Comparison of ENCODE assay signal across 9 cellular contexts in genomic region chr4:40749717-40750460, GRCh38. TPM values are rescaled to one million over a fixed set of nuclear protein-coding genes. Genes with fewer than 3 reads are reported as not detected.
A peak's percentile ranks its signal among the peaks of the same experiment; 100 is the strongest.
DNase-seq lines count a peak whose midpoint lies in the region.
"Had no signal": no experiment of that assay in that cellular context is flagged by ENCODE, and none has a peak within 500 bp of the region (broad histone marks: within the 10 kb centered on the region; RNA-seq: fewer than 3 reads in every experiment).

Gene NSUN7, plus strand, starts transcription at chr4:40749955. Its CDS starts 739 bp downstream, at chr4:40750694.

- peak within 1 kb of the TSS; percentile 72 for H3K4me2 ChIP-seq in GM23248 (ENCODE audit: unreplicated experiment)
- H3K4me2 ChIP-seq: KMS-11 had no signal

- H3K4me3 ChIP-seq in GM23248 (peak within 1 kb of the TSS; percentile 64), adipocyte (ENCODE audit: low read length) (peak within 1 kb of the TSS; percentile 76), iPS-18c (ENCODE audit: insufficient read depth, low read depth, low read length) (peak within 1 kb of the TSS; percentile 80), skeletal muscle cell (ENCODE audit: low read depth, low read length) (peak within 1 kb of the TSS; percentile 43)

- H3K9me3 ChIP-seq in GM23248 (ENCODE audit: low read depth) (no peaks in the 10 kb centered on the region), adipocyte (ENCODE audit: control insufficient read depth, low read length) (no peaks in the 10 kb centered on the region), iPS-18c (ENCODE audit: control insufficient read depth, insufficient read depth, low read length) (no peaks in the 10 kb centered on the region)

- peak within 1 kb of the TSS; percentile 82 for H2AFZ ChIP-seq in GM23248

- no peak within 1 kb of the TSS for H3K27ac ChIP-seq in GM23248
- H3K27ac ChIP-seq: KMS-11 had no signal

- no peaks in the 10 kb centered on the region for H3K36me3 ChIP-seq in GM23248 (ENCODE audit: low read depth)
- no peaks in the 10 kb centered on the region for H3K36me3 ChIP-seq in adipocyte (ENCODE audit: control insufficient read depth, insufficient read depth, low read length, severe bottlenecking)

- H3F3A ChIP-seq in GM23248 (ENCODE audit: insufficient read depth) = no peaks in the 10 kb centered on the region

- H4K20me1 ChIP-seq in GM23248 (ENCODE audit: insufficient read depth) = no peaks in the 10 kb centered on the region

- H3K4me1 ChIP-seq in GM23248 (ENCODE audit: insufficient read depth) = no peaks in the 10 kb centered on the region
- H3K4me1 ChIP-seq in adipocyte (ENCODE audit: control insufficient read depth, insufficient read depth, low read length) = peaks cover 11% of the 10 kb centered on the region

- no peaks in the 10 kb centered on the region for H3K79me2 ChIP-seq in GM23248 (ENCODE audit: insufficient read depth)

- in situ Hi-C loops in GM23248 (cut with MboI) = loop anchor here (25.0 kb wide), 1 partner anchor 113 kb away; the partner anchor contains the start of gene RBM47

- 2 to 4% methylated on average over 63 to 67 of the region's 75 CpGs for WGBS in GM23248 (ENCODE audit: low coverage in 1 of 2, low lambda C conversion rate in 2 of 2, missing lambda C conversion rate in 2 of 2), 2 experiments

- H3K27me3 ChIP-seq in GM23248 (replicated peaks; ENCODE audit: insufficient read depth) (peaks cover 31% of the 10 kb centered on the region), adipocyte (replicated peaks; ENCODE audit: control insufficient read depth, insufficient read depth, low read length) (peaks cover 29% of the 10 kb centered on the region)

- DNase-seq in D341Med (ENCODE audit: low spot score) (peak; percentile 87), GM23248 (peak; percentile 38), NCI-H2227 treated with DMSO at 0.1 percent for 48 hours (lab: John Stamatoyannopoulos, UW) (peak; percentile 55), adipocyte (ENCODE audit: low read depth) (peak; percentile 49), skeletal muscle cell (ENCODE audit: low read depth) (no peak), KG1 (lab: John Stamatoyannopoulos, UW) (no peak), MV-4-11 (lab: John Stamatoyannopoulos, UW) (no peak)

- no peaks in the 10 kb centered on the region for H3K9me2 ChIP-seq in GM23248 (ENCODE audit: insufficient read depth)

- H3K9ac ChIP-seq in GM23248 (peak within 1 kb of the TSS; percentile 20; the same call in 1 of the 2 replicates), adipocyte (ENCODE audit: low read length) (peak within 1 kb of the TSS; percentile 26)
- H3K9ac ChIP-seq: KMS-11 had no signal

RNA-seq across cellular contexts. Expression of gene NSUN7, which starts in this region (rescaled TPM):
- not detected in 2 replicates for total RNA-seq in GM23248 (2014; rRNA removed; shearing (Covaris generic))
- 0.05 and 0.10 TPM in 2 replicates for polyA plus RNA-seq in GM23248 (2016; fragmentation: Nextera tagmentation; extraction: Ambion mirVana)

Comparison
In these comparisons a context has a peak if more than half of its experiments do, and no peak if none do; other contexts are left out.
1. Peak in DNase-seq, H3K4me3 ChIP-seq, H3K9ac ChIP-seq and H3K4me2 ChIP-seq in GM23248; RNA of the gene not detected or under 1 TPM.
2. DNase-seq: peak in D341Med (single experiment), NCI-H2227 treated with DMSO at 0.1 percent for 48 hours (single experiment) and adipocyte (single experiment); none in skeletal muscle cell (single experiment), KG1 (single experiment) and MV-4-11 (single experiment).
3. Peak in every context shown above with its lines, with median percentiles within 50 percentile points of each other: H3K4me3 ChIP-seq.